In the genomic region with DNA sequence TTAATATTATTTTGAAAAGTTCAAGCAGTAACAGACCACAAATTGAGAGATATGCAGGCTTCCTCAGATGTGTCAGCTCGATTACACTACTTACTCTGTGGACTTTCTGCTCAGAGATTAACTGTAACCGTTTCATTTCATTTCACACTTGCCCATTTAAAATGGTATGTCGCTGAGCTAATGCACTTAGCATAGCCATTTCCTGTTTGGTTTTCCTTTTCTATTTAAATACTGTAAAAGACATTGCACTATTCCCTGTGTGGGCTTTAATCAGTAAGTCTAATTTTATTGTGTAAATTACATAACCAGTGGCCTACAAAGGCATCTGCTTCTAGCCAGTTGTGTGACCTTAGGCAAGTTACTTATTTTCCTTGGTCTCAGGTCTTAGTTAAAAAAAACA, we compare ENCODE assay signal across 10 cellular contexts.
DNase-seq lines count a peak whose midpoint lies in the region; ATAC-seq, FAIRE-seq and TF ChIP-seq lines count a peak whose summit lies in the region.
"Had no signal": no experiment of that assay in that cellular context is flagged by ENCODE, and none has a peak within 500 bp of the region (broad histone marks: within the 10 kb centered on the region; RNA-seq: fewer than 3 reads in every experiment).

No MANE protein-coding gene starts in this region.

- DNase-seq in EH (ENCODE audit: low read depth): peak; percentile 48
- DNase-seq in NCI-H82 treated with DMSO at 0.1 percent for 48 hours (lab: John Stamatoyannopoulos, UW; ENCODE audit: unreplicated experiment): peak; percentile 14
- peak; percentile 24 for DNase-seq in fibroblast of pulmonary artery (ENCODE audit: low read depth)
- DNase-seq in NCI-H146 treated with DMSO at 0.1 percent for 48 hours (lab: John Stamatoyannopoulos, UW; ENCODE audit: unreplicated experiment): no peak
- DNase-seq in GM12892 (ENCODE audit: insufficient read length): no peak
- DNase-seq in progenitor cell of endocrine pancreas (ENCODE audit: low spot score, unreplicated experiment): no peak
- DNase-seq: hippocampal formation had no signal

- H3K36me3 Mint-ChIP-seq in nephron (ENCODE audit: low read depth) (no peaks in the 10 kb centered on the region), progenitor cell of endocrine pancreas (ENCODE audit: insufficient read depth) (no peaks in the 10 kb centered on the region)
- H3K36me3 Mint-ChIP-seq: activated naive CD4-positive, alpha-beta T cell treated with anti-CD3 and anti-CD28 coated beads, Interleukin-2, amount 50 U/mL, for 24 hours had no signal

- FAIRE-seq in GM12892 (lab: Jason Lieb, UNC): no peak

- H3K4me3 Mint-ChIP-seq in nephron (no peak overlapping the region), progenitor cell of endocrine pancreas (ENCODE audit: low read depth) (no peak overlapping the region)
- H3K4me3 Mint-ChIP-seq: activated naive CD4-positive, alpha-beta T cell treated with anti-CD3 and anti-CD28 coated beads, Interleukin-2, amount 50 U/mL, for 24 hours had no signal

- no peak overlapping the region for H3K4me3 ChIP-seq in fibroblast of pulmonary artery (replicated peaks; ENCODE audit: low read depth, low read length)

- H3K27me3 Mint-ChIP-seq in nephron (ENCODE audit: low read depth) (peaks cover 3% of the 10 kb centered on the region), progenitor cell of endocrine pancreas (peaks cover 11% of the 10 kb centered on the region)
- H3K27me3 Mint-ChIP-seq: activated naive CD4-positive, alpha-beta T cell treated with anti-CD3 and anti-CD28 coated beads, Interleukin-2, amount 50 U/mL, for 24 hours had no signal

- H3K27ac Mint-ChIP-seq in nephron (peak overlapping the region; percentile 63 to 71 (median 67)), progenitor cell of endocrine pancreas (no peak overlapping the region)
- H3K27ac Mint-ChIP-seq: activated naive CD4-positive, alpha-beta T cell treated with anti-CD3 and anti-CD28 coated beads, Interleukin-2, amount 50 U/mL, for 24 hours had no signal

- H3K4me1 Mint-ChIP-seq in nephron: peaks cover 62% of the 10 kb centered on the region
- no peaks in the 10 kb centered on the region for H3K4me1 Mint-ChIP-seq in progenitor cell of endocrine pancreas (ENCODE audit: low read depth)

- no peak for TF ChIP-seq POLR2A in GM12892 (IDR thresholded peaks at IDR 0.05; ENCODE audit: low read depth, low read length)

- H3K9me3 Mint-ChIP-seq in nephron (no peaks in the 10 kb centered on the region), progenitor cell of endocrine pancreas (ENCODE audit: low read depth) (no peaks in the 10 kb centered on the region)
- H3K9me3 Mint-ChIP-seq: activated naive CD4-positive, alpha-beta T cell treated with anti-CD3 and anti-CD28 coated beads, Interleukin-2, amount 50 U/mL, for 24 hours had no signal

- TF ChIP-seq CTCF in fibroblast of pulmonary artery (IDR thresholded peaks at IDR 0.05; ENCODE audit: low read length, missing control alignments) (no peak), nephron (IDR thresholded peaks at IDR 0.05; ENCODE audit: unreplicated experiment in 3 of 3) (no peak), progenitor cell of endocrine pancreas (IDR thresholded peaks at IDR 0.05; ENCODE audit: unreplicated experiment) (no peak)

- no peak for ATAC-seq in GM19463 (IDR thresholded peaks at IDR 0.05; ENCODE audit: unreplicated experiment)

Comparison
In these comparisons a context has a peak if more than half of its experiments do, and no peak if none do; other contexts are left out.
1. DNase-seq: peak in EH (single experiment), NCI-H82 treated with DMSO at 0.1 percent for 48 hours (single experiment) and fibroblast of pulmonary artery (single experiment); none in NCI-H146 treated with DMSO at 0.1 percent for 48 hours (single experiment), GM12892 (single experiment) and progenitor cell of endocrine pancreas (single experiment).